In genomic region chr12:24741216-24741615, GRCh38 we compare ENCODE assay signal across 13 cellular contexts.
A peak's percentile ranks its signal among the peaks of the same experiment; 100 is the strongest.
DNase-seq lines count a peak whose midpoint lies in the region; ATAC-seq and TF ChIP-seq lines count a peak whose summit lies in the region.
"Had no signal": no experiment of that assay in that cellular context is flagged by ENCODE, and none has a peak within 500 bp of the region (broad histone marks: within the 10 kb centered on the region; RNA-seq: fewer than 3 reads in every experiment).

No MANE protein-coding gene starts in this region.

- intact Hi-C loops in natural killer cell (cut with micrococcal nuclease), result no loop called here

- ATAC-seq in natural killer cell treated with Interleukin-12 subunit alpha and Interleukin-12 subunit beta and Interleukin-15 and Interleukin-18, amount 100 ng/mL, for 72 hours, result peak in 1 of 2 donors; percentile 33
- ATAC-seq in natural killer cell (no peak), GM21786 (IDR thresholded peaks at IDR 0.05; ENCODE audit: unreplicated experiment) (peak; percentile 63), HG03432 (IDR thresholded peaks at IDR 0.05; ENCODE audit: unreplicated experiment) (peak; percentile 55), GM21528 (IDR thresholded peaks at IDR 0.05; ENCODE audit: low FRiP score, unreplicated experiment) (no peak)
- ATAC-seq in activated naive CD4-positive, alpha-beta T cell treated with anti-CD3 and anti-CD28 coated beads, Interleukin-2, amount 50 U/mL, for 72 hours, result no peak
- ATAC-seq: gastroesophageal sphincter had no signal

- TF ChIP-seq CTCF in natural killer cell (IDR thresholded peaks at IDR 0.05), result no peak

- peak overlapping the region; percentile 73 for H3K4me3 Mint-ChIP-seq in natural killer cell treated with Interleukin-12 subunit alpha and Interleukin-12 subunit beta and Interleukin-15 and Interleukin-18, amount 100 ng/mL, for 72 hours
- H3K4me3 Mint-ChIP-seq in natural killer cell, result no peak overlapping the region
- H3K4me3 Mint-ChIP-seq: T-helper 1 cell treated with Interleukin-12 subunit alpha and Interleukin-12 subunit beta and Interleukin-4 antibody, amounts not matched to agents 30 μg/mL and 1 μg/mL, for 36 hours had no signal

- no peak for DNase-seq in natural killer cell treated with Interleukin-12 subunit alpha and Interleukin-12 subunit beta and Interleukin-15 and Interleukin-18, amount 100 ng/mL, for 72 hours (ENCODE audit: low spot score)
- no peak for DNase-seq in natural killer cell
- DNase-seq in Kasumi-1 (lab: John Stamatoyannopoulos, UW), result no peak
- DNase-seq in activated naive CD4-positive, alpha-beta T cell treated with anti-CD3 and anti-CD28 coated beads, Interleukin-2, amount 50 U/mL, for 72 hours (ENCODE audit: low spot score in 2 of 2), result no peak
- no peak for DNase-seq in NCI-H1105 (lab: John Stamatoyannopoulos, UW)
- DNase-seq: amygdala; naive thymus-derived CD4-positive, alpha-beta T cell; upper lobe of right lung had no signal

- H3K27me3 Mint-ChIP-seq in natural killer cell treated with Interleukin-12 subunit alpha and Interleukin-12 subunit beta and Interleukin-15 and Interleukin-18, amount 100 ng/mL, for 72 hours, result peaks cover 0 to 2% of the 10 kb centered on the region in 2 donors
- H3K27me3 Mint-ChIP-seq in natural killer cell (ENCODE audit: low read depth in 2 of 2), result no peaks in the 10 kb centered on the region

- peaks cover 10 to 33% of the 10 kb centered on the region in 2 donors for H3K4me1 Mint-ChIP-seq in natural killer cell treated with Interleukin-12 subunit alpha and Interleukin-12 subunit beta and Interleukin-15 and Interleukin-18, amount 100 ng/mL, for 72 hours (ENCODE audit: low read depth in 2 of 2)
- H3K4me1 Mint-ChIP-seq in natural killer cell, result no peaks in the 10 kb centered on the region

- no peaks in the 10 kb centered on the region for H3K36me3 Mint-ChIP-seq in natural killer cell treated with Interleukin-12 subunit alpha and Interleukin-12 subunit beta and Interleukin-15 and Interleukin-18, amount 100 ng/mL, for 72 hours
- no peaks in the 10 kb centered on the region for H3K36me3 Mint-ChIP-seq in natural killer cell
- peaks cover 0 to 17% of the 10 kb centered on the region in 2 donors for H3K36me3 Mint-ChIP-seq in activated naive CD4-positive, alpha-beta T cell treated with anti-CD3 and anti-CD28 coated beads, Interleukin-2, amount 50 U/mL, for 72 hours
- H3K36me3 Mint-ChIP-seq: naive thymus-derived CD4-positive, alpha-beta T cell had no signal

- H3K9me3 Mint-ChIP-seq in natural killer cell treated with Interleukin-12 subunit alpha and Interleukin-12 subunit beta and Interleukin-15 and Interleukin-18, amount 100 ng/mL, for 72 hours, result no peaks in the 10 kb centered on the region
- no peaks in the 10 kb centered on the region for H3K9me3 Mint-ChIP-seq in natural killer cell
- no peaks in the 10 kb centered on the region for H3K9me3 Mint-ChIP-seq in activated naive CD4-positive, alpha-beta T cell treated with anti-CD3 and anti-CD28 coated beads, Interleukin-2, amount 50 U/mL, for 72 hours
- H3K9me3 Mint-ChIP-seq: T-helper 1 cell treated with Interleukin-12 subunit alpha and Interleukin-12 subunit beta and Interleukin-4 antibody, amounts not matched to agents 30 μg/mL and 1 μg/mL, for 36 hours had no signal

- H3K27ac Mint-ChIP-seq in natural killer cell treated with Interleukin-12 subunit alpha and Interleukin-12 subunit beta and Interleukin-15 and Interleukin-18, amount 100 ng/mL, for 72 hours, result peak overlapping the region in 1 of 2 donors; percentile 82
- H3K27ac Mint-ChIP-seq in natural killer cell, result no peak overlapping the region
- H3K27ac Mint-ChIP-seq in activated naive CD4-positive, alpha-beta T cell treated with anti-CD3 and anti-CD28 coated beads, Interleukin-2, amount 50 U/mL, for 72 hours, result no peak overlapping the region
- H3K27ac Mint-ChIP-seq: T-helper 1 cell treated with Interleukin-12 subunit alpha and Interleukin-12 subunit beta and Interleukin-4 antibody, amounts not matched to agents 30 μg/mL and 1 μg/mL, for 36 hours had no signal

Comparison
In these comparisons a context has a peak if more than half of its experiments do, and no peak if none do; other contexts are left out.
1. ATAC-seq: peak in GM21786 (single experiment) and HG03432 (single experiment); none in natural killer cell (0 of 3), GM21528 (single experiment) and activated naive CD4-positive, alpha-beta T cell treated with anti-CD3 and anti-CD28 coated beads, Interleukin-2, amount 50 U/mL, for 72 hours (0 of 2).